Comparison of ENCODE assay signal across 13 cellular contexts in genomic region chr13:51331354-51331861, GRCh38. TPM values are rescaled to one million over a fixed set of nuclear protein-coding genes. Genes with fewer than 3 reads are reported as not detected.
A peak's percentile ranks its signal among the peaks of the same experiment; 100 is the strongest.
DNase-seq lines count a peak whose midpoint lies in the region; ATAC-seq, FAIRE-seq and TF ChIP-seq lines count a peak whose summit lies in the region.
"Had no signal": no experiment of that assay in that cellular context is flagged by ENCODE, and none has a peak within 500 bp of the region (broad histone marks: within the 10 kb centered on the region; RNA-seq: fewer than 3 reads in every experiment).

No MANE protein-coding gene starts in this region.

- no peak overlapping the region for H3K27ac ChIP-seq in endodermal cell (ENCODE audit: low read depth, low read length)
- H3K27ac ChIP-seq in left ventricle myocardium inferior (replicated peaks), result no peak overlapping the region
- H3K27ac ChIP-seq in adrenal gland, result no peak overlapping the region

- H3K4me1 Mint-ChIP-seq in endodermal cell (peaks cover under 1% of the 10 kb centered on the region), HFFc6 (ENCODE audit: low read depth) (peaks cover 13% of the 10 kb centered on the region)

- H3K27ac Mint-ChIP-seq in endodermal cell (no peak overlapping the region), HFFc6 (no peak overlapping the region)
- H3K27ac Mint-ChIP-seq: CD8-positive, alpha-beta T cell had no signal

- DNase-seq in GM12892 (ENCODE audit: insufficient read length) (no peak), GM20000 (ENCODE audit: low spot score) (peak; percentile 50), endodermal cell (peak; percentile 34), RKO (ENCODE audit: low spot score) (no peak), HFFc6 (no peak), left ventricle myocardium inferior (no peak), adrenal gland (no peak)
- DNase-seq: CD8-positive, alpha-beta T cell; T-helper 9 cell had no signal

- H3K9me3 Mint-ChIP-seq in endodermal cell (no peaks in the 10 kb centered on the region), HFFc6 (no peaks in the 10 kb centered on the region)
- H3K9me3 Mint-ChIP-seq: CD8-positive, alpha-beta T cell had no signal

- ATAC-seq in HG03095 (IDR thresholded peaks at IDR 0.05; ENCODE audit: unreplicated experiment), result peak; percentile 49
- ATAC-seq: CD8-positive, alpha-beta T cell had no signal

- intact Hi-C loops in left ventricle myocardium inferior (cut with micrococcal nuclease) (no loop called here), adrenal gland (cut with DNase I) (no loop called here)

- H3K36me3 Mint-ChIP-seq in endodermal cell (ENCODE audit: low read depth), result no peaks in the 10 kb centered on the region
- no peaks in the 10 kb centered on the region for H3K36me3 Mint-ChIP-seq in HFFc6 (ENCODE audit: low read depth)
- H3K36me3 Mint-ChIP-seq: CD8-positive, alpha-beta T cell had no signal

- H3K27me3 ChIP-seq in endodermal cell (ENCODE audit: control insufficient read depth, insufficient read depth, low read length, poor library complexity, severe bottlenecking) (no peaks in the 10 kb centered on the region), left ventricle myocardium inferior (ENCODE audit: low read depth) (no peaks in the 10 kb centered on the region), adrenal gland (no peaks in the 10 kb centered on the region)

- H3K9me3 ChIP-seq in endodermal cell (ENCODE audit: control insufficient read depth, low read length) (no peaks in the 10 kb centered on the region), left ventricle myocardium inferior (replicated peaks) (no peaks in the 10 kb centered on the region), adrenal gland (replicated peaks in 1 of 3) (no peaks in the 10 kb centered on the region)

- H3K36me3 ChIP-seq in endodermal cell (ENCODE audit: control insufficient read depth, insufficient read depth, low read length) (no peaks in the 10 kb centered on the region), left ventricle myocardium inferior (no peaks in the 10 kb centered on the region), adrenal gland (replicated peaks in 1 of 2) (no peaks in the 10 kb centered on the region)

- 75 to 83% methylated on average over 5 to 6 of the region's 6 CpGs for WGBS in endodermal cell (ENCODE audit: insufficient coverage in 1 of 2, insufficient read length in 1 of 2), 2 experiments
- 52 to 78% (median 74%) methylated on average over 3 to 6 of the region's 6 CpGs for WGBS in adrenal gland, 4 donors

- H3K4me3 ChIP-seq in endodermal cell (ENCODE audit: low read length), result no peak overlapping the region
- no peak overlapping the region for H3K4me3 ChIP-seq in left ventricle myocardium inferior
- H3K4me3 ChIP-seq in adrenal gland, result no peak overlapping the region

- H3K4me1 ChIP-seq in endodermal cell (ENCODE audit: control insufficient read depth, insufficient read depth, low read length), result peaks cover 4% of the 10 kb centered on the region
- H3K4me1 ChIP-seq in left ventricle myocardium inferior, result no peaks in the 10 kb centered on the region
- no peaks in the 10 kb centered on the region for H3K4me1 ChIP-seq in adrenal gland (replicated peaks in 1 of 2)

- TF ChIP-seq POLR2A in GM12892 (IDR thresholded peaks at IDR 0.05; ENCODE audit: low read depth, low read length), result no peak
- no peak for TF ChIP-seq POLR2A in adrenal gland (IDR thresholded peaks at IDR 0.05)

- H3K27me3 Mint-ChIP-seq in endodermal cell (ENCODE audit: insufficient read depth) (peaks cover 6% of the 10 kb centered on the region), HFFc6 (ENCODE audit: insufficient read depth) (peaks cover 4% of the 10 kb centered on the region; the same call in 1 of the 2 replicates)

- H3K9ac ChIP-seq in endodermal cell (ENCODE audit: extremely low read depth, low read length, poor library complexity, severe bottlenecking), result no peak overlapping the region

- FAIRE-seq in GM12892 (lab: Jason Lieb, UNC), result peak; percentile 92
- FAIRE-seq: islet of Langerhans had no signal

- H3K4me3 Mint-ChIP-seq in endodermal cell (no peak overlapping the region), HFFc6 (no peak overlapping the region)
- H3K4me3 Mint-ChIP-seq: CD8-positive, alpha-beta T cell had no signal

- TF ChIP-seq CTCF in GM20000 (IDR thresholded peaks at IDR 0.05; ENCODE audit: extremely low read depth, missing control alignments), result no peak
- no peak for TF ChIP-seq CTCF in endodermal cell (conservative IDR thresholded peaks at IDR 0.05)
- TF ChIP-seq CTCF in HFFc6 (IDR thresholded peaks at IDR 0.05), result no peak
- no peak for TF ChIP-seq CTCF in left ventricle myocardium inferior (IDR thresholded peaks at IDR 0.05; ENCODE audit: borderline replicate concordance)
- no peak for TF ChIP-seq CTCF in adrenal gland (IDR thresholded peaks at IDR 0.05)

RNA-seq across cellular contexts. Expression of gene SERPINE3, which starts 8.1 kb away (rescaled TPM):
- not detected for polyA plus RNA-seq in GM12892 (2012; ENCODE audit: missing spikeins)
- total RNA-seq in endodermal cell (under 1 TPM in 1 of 2 donors, not detected in 1; 0.89 TPM), left ventricle myocardium inferior (not detected), adrenal gland (not detected)
- polyA plus RNA-seq in endodermal cell (2013, experiment 1 of 2), result not detected
- polyA plus RNA-seq in endodermal cell (2013, experiment 2 of 2), result not detected
- not detected for total RNA-seq in HFFc6 (2021; fragmentation: NEBNext Ultra II Directional; extraction: Animal tissue kit (Norgen Biotek cat#: 25700))
- under 1 TPM in 1 of 3 donors, not detected in 2; 0.07 TPM for polyA plus RNA-seq in adrenal gland
- total RNA-seq: CD8-positive, alpha-beta T cell; fibroblast of lung; H4 had no signal
- polyA plus RNA-seq: fibroblast of lung had no signal

Comparison
In these comparisons a context has a peak if more than half of its experiments do, and no peak if none do; other contexts are left out.
1. DNase-seq: peak in GM20000 (single experiment) and endodermal cell (single experiment); none in GM12892 (single experiment), RKO (single experiment), HFFc6 (single experiment), left ventricle myocardium inferior (single experiment) and adrenal gland (0 of 7).